ENCODE assay signal across 8 cellular contexts in genomic region chr9:6015278-6016157, GRCh38. TPM values are rescaled to one million over a fixed set of nuclear protein-coding genes. Genes with fewer than 3 reads are reported as not detected.
DNase-seq lines count a peak whose midpoint lies in the region; ATAC-seq and TF ChIP-seq lines count a peak whose summit lies in the region.

Gene RANBP6, minus strand, starts transcription at chr9:6015624. Its CDS starts 17 bp downstream, at chr9:6015607.

- peaks cover 28% of the 10 kb centered on the region for H3K4me1 Mint-ChIP-seq in activated CD4-positive, alpha-beta T cell treated with anti-CD3 and anti-CD28 coated beads for 36 hours
- peaks cover 36% of the 10 kb centered on the region for H3K4me1 Mint-ChIP-seq in chondrocyte (ENCODE audit: low read depth)

- peak within 1 kb of the TSS; percentile 95 for H3K4me3 Mint-ChIP-seq in activated CD4-positive, alpha-beta T cell treated with anti-CD3 and anti-CD28 coated beads for 36 hours
- peak within 1 kb of the TSS; percentile 96 for H3K4me3 Mint-ChIP-seq in chondrocyte (ENCODE audit: unreplicated experiment)

- POLR2A ChIA-PET in activated CD4-positive, alpha-beta T cell treated with anti-CD3 and anti-CD28 coated beads for 36 hours (lab: Charles Lee): interaction anchor here (0.5 to 1.5 kb wide), 5 partner anchors 8 to 87 kb away, joined by 3 to 8 read pairs (median 4); a partner anchor contains a TSS

- H3K27me3 ChIP-seq in kidney epithelial cell (ENCODE audit: control insufficient read depth, insufficient read depth, low read length): no peaks in the 10 kb centered on the region

- no peaks in the 10 kb centered on the region for H3K27me3 Mint-ChIP-seq in activated CD4-positive, alpha-beta T cell treated with anti-CD3 and anti-CD28 coated beads for 36 hours
- H3K27me3 Mint-ChIP-seq in chondrocyte (ENCODE audit: low read depth): no peaks in the 10 kb centered on the region

- TF ChIP-seq CTCF in AG10803 (conservative IDR thresholded peaks at IDR 0.05; ENCODE audit: low read length): no peak
- no peak for TF ChIP-seq CTCF in chondrocyte (IDR thresholded peaks at IDR 0.05)
- no peak for TF ChIP-seq CTCF in kidney epithelial cell (IDR thresholded peaks at IDR 0.05; ENCODE audit: insufficient read depth, low read length, poor library complexity, severe bottlenecking)

- peak; percentile 98 for ATAC-seq in GM19035 (IDR thresholded peaks at IDR 0.05; ENCODE audit: unreplicated experiment)
- peak; percentile 99 for ATAC-seq in HG03342 (IDR thresholded peaks at IDR 0.05; ENCODE audit: unreplicated experiment)
- ATAC-seq in activated CD4-positive, alpha-beta T cell treated with anti-CD3 and anti-CD28 coated beads for 36 hours: peak; percentile 94

- no peaks in the 10 kb centered on the region for H3K36me3 ChIP-seq in kidney epithelial cell (ENCODE audit: control insufficient read depth, insufficient read depth, low read length)

- peak within 1 kb of the TSS; percentile 99 for H3K27ac Mint-ChIP-seq in activated CD4-positive, alpha-beta T cell treated with anti-CD3 and anti-CD28 coated beads for 36 hours
- H3K27ac Mint-ChIP-seq in chondrocyte (ENCODE audit: unreplicated experiment): peak within 1 kb of the TSS; percentile 99

- peaks cover 37% of the 10 kb centered on the region for H3K36me3 Mint-ChIP-seq in activated CD4-positive, alpha-beta T cell treated with anti-CD3 and anti-CD28 coated beads for 36 hours (ENCODE audit: low read depth)
- H3K36me3 Mint-ChIP-seq in chondrocyte (ENCODE audit: low read depth): peaks cover 11% of the 10 kb centered on the region

- DNase-seq in AG10803 (ENCODE audit: low read depth) (peak; percentile 77), NCI-H510A (lab: John Stamatoyannopoulos, UW) (peak; percentile 47), chondrocyte (ENCODE audit: low spot score) (peak; percentile 98), kidney epithelial cell (ENCODE audit: low read depth) (peak; percentile 41)
- DNase-seq in activated CD4-positive, alpha-beta T cell treated with anti-CD3 and anti-CD28 coated beads for 36 hours: peak; percentile 97
- peak; percentile 85 to 89 for DNase-seq in stimulated activated CD4-positive, alpha-beta T cell treated with anti-CD3 and anti-CD28 coated beads, Interleukin-15, amount 100 ng/mL, for 48 hours (ENCODE audit: low read depth in 2 of 2)

- peaks cover 20% of the 10 kb centered on the region for H3K9me3 Mint-ChIP-seq in activated CD4-positive, alpha-beta T cell treated with anti-CD3 and anti-CD28 coated beads for 36 hours (ENCODE audit: low read depth)
- H3K9me3 Mint-ChIP-seq in chondrocyte (ENCODE audit: low read depth): no peaks in the 10 kb centered on the region

- peak within 1 kb of the TSS; percentile 61 for H3K4me3 ChIP-seq in AG10803 (ENCODE audit: low read length)
- peak within 1 kb of the TSS; percentile 77 for H3K4me3 ChIP-seq in kidney epithelial cell (ENCODE audit: low read depth, low read length)

- intact Hi-C loops in activated CD4-positive, alpha-beta T cell treated with anti-CD3 and anti-CD28 coated beads for 36 hours (cut with DNase I, micrococcal nuclease): loop anchor here (1.0 to 2.0 kb wide), 5 partner anchors 8 to 577 kb away; partner anchors contain the start of gene UHRF2 (in 1 of the 2)

- CTCF ChIA-PET in activated CD4-positive, alpha-beta T cell treated with anti-CD3 and anti-CD28 coated beads for 36 hours (lab: Charles Lee): interaction anchor here (0.8 to 1.7 kb wide), 4 partner anchors 9 to 92 kb away, joined by 4 to 9 read pairs (median 4); no protein-coding TSS in a partner anchor

RNA-seq across cellular contexts. Expression of gene RANBP6, which starts in this region (rescaled TPM):
- 10 to 100 TPM; 11.7 to 18.2 TPM for total RNA-seq in activated CD4-positive, alpha-beta T cell treated with anti-CD3 and anti-CD28 coated beads for 36 hours
- total RNA-seq in chondrocyte (14.4 to 21.5 TPM (median 16.4 TPM) in 3 replicates), kidney epithelial cell (21.0 and 24.0 TPM in 2 replicates)

Comparison
In these comparisons a context has a peak if more than half of its experiments do, and no peak if none do; other contexts are left out.
1. Peak in every context shown above with its lines: DNase-seq, ATAC-seq and H3K4me3 ChIP-seq.
2. DNase-seq: peak in every context shown above with its lines; median percentile 98 in chondrocyte; 97 in activated CD4-positive, alpha-beta T cell treated with anti-CD3 and anti-CD28 coated beads for 36 hours; 87 in stimulated activated CD4-positive, alpha-beta T cell treated with anti-CD3 and anti-CD28 coated beads, Interleukin-15, amount 100 ng/mL, for 48 hours; 77 in AG10803; 47 in NCI-H510A; 41 in kidney epithelial cell.